ENCODE assay signal across 11 cellular contexts in the genomic region with DNA sequence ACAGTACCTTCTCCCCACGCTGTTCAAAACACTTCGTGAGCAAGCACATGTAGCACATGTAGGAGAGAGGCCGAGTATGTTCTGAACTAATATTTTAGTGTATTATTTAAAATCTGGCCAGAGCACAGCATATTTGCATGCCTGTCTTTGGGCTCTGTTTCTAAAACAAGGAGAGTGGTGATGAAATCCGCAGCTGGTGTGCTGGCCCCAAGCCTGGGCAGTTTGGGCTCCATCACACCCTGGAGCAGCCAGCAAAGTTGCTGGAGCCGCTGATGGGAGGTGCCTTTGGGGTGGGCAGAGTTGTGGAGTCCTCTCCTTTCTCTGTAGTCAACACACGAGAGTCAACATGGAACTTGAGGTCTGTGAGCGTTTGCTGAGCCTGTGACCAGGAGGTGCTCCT.
DNase-seq lines count a peak whose midpoint lies in the region; ATAC-seq, FAIRE-seq and TF ChIP-seq lines count a peak whose summit lies in the region.
"Had no signal": no experiment of that assay in that cellular context is flagged by ENCODE, and none has a peak within 500 bp of the region (broad histone marks: within the 10 kb centered on the region; RNA-seq: fewer than 3 reads in every experiment).

No MANE protein-coding gene starts in this region.

- H3K4me1 ChIP-seq in right cardiac atrium (ENCODE audit: control insufficient read depth, insufficient read depth, low read length) (peaks cover 43% of the 10 kb centered on the region), sigmoid colon (peaks cover 0 to 6% (median 0%) of the 10 kb centered on the region in 4 donors)

- 31% methylated on average over 7 of the region's 7 CpGs for WGBS in right cardiac atrium
- 61 to 85% methylated on average over 7 of the region's 7 CpGs for WGBS in sigmoid colon, 2 donors

- DNase-seq in G401 (ENCODE audit: low spot score) (peak; percentile 12), cerebellum (ENCODE audit: low spot score) (peak; percentile 21), right cardiac atrium (peak; percentile 84 to 95 (median 93)), sigmoid colon (peak; percentile 75), urothelium cell line (ENCODE audit: low spot score) (no peak), DMS53 treated with DMSO at 0.1 percent for 48 hours (lab: John Stamatoyannopoulos, UW; ENCODE audit: unreplicated experiment) (no peak)
- no peak for DNase-seq in activated T-cell treated with anti-CD3 and anti-CD28 coated beads, Interleukin-2, amount 50 U/mL, for 1 hour
- DNase-seq: NCI-H1048, NCI-H748 treated with DMSO at 0.1 percent for 48 hours had no signal

- no peak for TF ChIP-seq POLR2A in sigmoid colon (IDR thresholded peaks at IDR 0.05)

- H3K36me3 ChIP-seq in sigmoid colon: no peaks in the 10 kb centered on the region

- in situ Hi-C loops in G401 (cut with HindIII; ENCODE audit: low sequenced_read_pairs): no loop called here

- intact Hi-C loops in right cardiac atrium (cut with DNase I): loop anchor here in 3 of 4 donors (10.0 kb wide), 3 partner anchors 55 to 105 kb away; no protein-coding TSS in a partner anchor
- intact Hi-C loops in sigmoid colon (cut with DNase I): no loop called here

- peak; percentile 79 to 90 for ATAC-seq in right cardiac atrium
- ATAC-seq in HG03135 (IDR thresholded peaks at IDR 0.05; ENCODE audit: unreplicated experiment): no peak

- no peaks in the 10 kb centered on the region for H3K9me3 ChIP-seq in right cardiac atrium (ENCODE audit: control insufficient read depth, low read length)
- no peaks in the 10 kb centered on the region for H3K9me3 ChIP-seq in sigmoid colon

- H3K27ac ChIP-seq in right cardiac atrium (ENCODE audit: low read length) (peak overlapping the region; percentile 70), sigmoid colon (peak overlapping the region in 1 of 4 donors; percentile 3)
- H3K27ac ChIP-seq: C4-2B had no signal

- H3K27me3 ChIP-seq in right cardiac atrium (ENCODE audit: control insufficient read depth, insufficient read depth): no peaks in the 10 kb centered on the region
- H3K27me3 ChIP-seq in sigmoid colon: no peaks in the 10 kb centered on the region

- TF ChIP-seq CTCF in sigmoid colon (IDR thresholded peaks at IDR 0.05): no peak

- no peak for TF ChIP-seq EP300 in sigmoid colon (IDR thresholded peaks at IDR 0.05)

- FAIRE-seq in urothelium cell line (lab: Jason Lieb, UNC): no peak

- H3K4me3 ChIP-seq in right cardiac atrium (ENCODE audit: low read length): no peak overlapping the region
- no peak overlapping the region for H3K4me3 ChIP-seq in sigmoid colon

Comparison
In these comparisons a context has a peak if more than half of its experiments do, and no peak if none do; other contexts are left out.
1. DNase-seq: peak in G401 (single experiment), cerebellum (single experiment), right cardiac atrium (3 of 3) and sigmoid colon (single experiment); none in urothelium cell line (single experiment), DMS53 treated with DMSO at 0.1 percent for 48 hours (single experiment) and activated T-cell treated with anti-CD3 and anti-CD28 coated beads, Interleukin-2, amount 50 U/mL, for 1 hour (single experiment).